ENCODE assay signal across 1 cellular context in the genomic region with DNA sequence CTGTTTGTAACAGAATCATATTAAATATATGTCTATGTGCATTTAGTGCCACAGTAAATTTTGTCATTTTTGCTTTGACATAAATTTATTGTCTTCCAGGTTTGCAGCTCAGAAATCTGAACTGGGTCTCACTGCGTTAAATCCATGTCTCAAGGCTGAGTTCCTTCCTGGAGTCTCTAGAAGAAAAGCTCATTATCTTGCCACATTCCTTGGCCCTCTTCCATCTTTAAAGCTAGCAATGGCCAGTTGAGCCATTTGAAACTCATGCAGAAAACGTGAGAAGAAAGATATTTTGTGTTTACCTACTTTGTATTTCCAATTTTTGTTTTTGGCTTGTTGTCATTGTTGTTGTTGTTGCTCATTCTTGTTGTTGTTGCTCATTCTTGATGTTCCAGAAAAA.
TF ChIP-seq lines count a peak whose summit lies in the region.

No MANE protein-coding gene starts in this region.

TF ChIP-seq in IMR-90, 13 proteins besides CTCF, POLR2A, EP300 and RAD21:
- TF ChIP-seq, protein P1, sequence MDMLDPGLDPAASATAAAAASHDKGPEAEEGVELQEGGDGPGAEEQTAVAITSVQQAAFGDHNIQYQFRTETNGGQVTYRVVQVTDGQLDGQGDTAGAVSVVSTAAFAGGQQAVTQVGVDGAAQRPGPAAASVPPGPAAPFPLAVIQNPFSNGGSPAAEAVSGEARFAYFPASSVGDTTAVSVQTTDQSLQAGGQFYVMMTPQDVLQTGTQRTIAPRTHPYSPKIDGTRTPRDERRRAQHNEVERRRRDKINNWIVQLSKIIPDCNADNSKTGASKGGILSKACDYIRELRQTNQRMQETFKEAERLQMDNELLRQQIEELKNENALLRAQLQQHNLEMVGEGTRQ (IDR thresholded peaks at IDR 0.05; ENCODE audit: low read depth, low read length) = no peak
- TF ChIP-seq CHD1 (IDR thresholded peaks at IDR 0.05; ENCODE audit: low read depth, low read length) (no peak), BHLHE40 (IDR thresholded peaks at IDR 0.05; ENCODE audit: low read depth, low read length) (no peak), MAZ (IDR thresholded peaks at IDR 0.05; ENCODE audit: borderline replicate concordance, low read depth, low read length) (no peak), SMC3 (IDR thresholded peaks at IDR 0.05; ENCODE audit: low read depth, low read length) (no peak), ELK1 (IDR thresholded peaks at IDR 0.05; ENCODE audit: borderline replicate concordance, low read depth, low read length) (no peak), MXI1 (IDR thresholded peaks at IDR 0.05; ENCODE audit: borderline replicate concordance, low read depth, low read length) (no peak)
